In the genomic region with DNA sequence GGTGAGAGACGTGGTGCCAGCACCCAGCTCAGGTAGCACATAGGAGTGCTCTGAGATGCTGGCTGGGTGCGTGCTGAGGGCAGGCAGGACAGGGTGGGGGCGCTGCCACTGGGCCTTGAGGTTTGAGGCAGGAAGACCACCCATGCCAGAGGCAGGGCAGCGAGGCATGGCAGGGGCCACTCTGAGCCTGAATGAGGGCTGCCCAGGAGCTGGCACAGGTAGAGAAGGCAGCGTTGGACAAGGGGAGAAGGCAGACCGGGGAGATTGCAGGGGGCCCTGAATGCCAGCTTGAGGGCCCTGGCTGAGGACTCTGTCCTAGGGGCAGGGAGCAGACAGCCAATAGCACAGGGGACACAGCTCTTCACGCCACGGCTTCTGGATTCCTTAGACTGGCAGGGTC, we compare ENCODE assay signal across 14 cellular contexts. TPM values are rescaled to one million over a fixed set of nuclear protein-coding genes. Genes with fewer than 3 reads are reported as not detected.
DNase-seq lines count a peak whose midpoint lies in the region; ATAC-seq and TF ChIP-seq lines count a peak whose summit lies in the region.
"Had no signal": no experiment of that assay in that cellular context is flagged by ENCODE, and none has a peak within 500 bp of the region (broad histone marks: within the 10 kb centered on the region; RNA-seq: fewer than 3 reads in every experiment).

No MANE protein-coding gene starts in this region.

- peak overlapping the region in 2 of 3 experiments; percentile 46 to 61 for H3K27ac Mint-ChIP-seq in nephron
- H3K27ac Mint-ChIP-seq: CD14-positive monocyte had no signal

- peaks cover 18% of the 10 kb centered on the region for H3K4me1 Mint-ChIP-seq in nephron

- peak overlapping the region in 11 of 12 donors; percentile 19 to 63 (median 49) for H3K27ac ChIP-seq in heart left ventricle
- H3K27ac ChIP-seq in adrenal gland, result peak overlapping the region in 3 of 5 donors; percentile 41 to 74 (median 57)
- H3K27ac ChIP-seq: neural progenitor cell, testis had no signal

- no peaks in the 10 kb centered on the region for H3K27me3 Mint-ChIP-seq in nephron (ENCODE audit: low read depth)

- 81 to 96% (median 85%) methylated on average over 5 to 8 of the region's 8 CpGs for WGBS in heart left ventricle, 4 donors
- 90 to 95% (median 92%) methylated on average over 5 to 8 of the region's 8 CpGs for WGBS in adrenal gland, 4 donors

- H3K36me3 ChIP-seq in heart left ventricle, result no peaks in the 10 kb centered on the region
- no peaks in the 10 kb centered on the region for H3K36me3 ChIP-seq in adrenal gland (replicated peaks in 1 of 2)
- H3K36me3 ChIP-seq: esophagus muscularis mucosa, neural progenitor cell had no signal

- no peaks in the 10 kb centered on the region for H3K9me3 ChIP-seq in heart left ventricle
- no peaks in the 10 kb centered on the region for H3K9me3 ChIP-seq in adrenal gland (replicated peaks in 1 of 3)
- H3K9me3 ChIP-seq: esophagus muscularis mucosa, testis had no signal

- no peaks in the 10 kb centered on the region for H3K9me3 Mint-ChIP-seq in nephron
- H3K9me3 Mint-ChIP-seq: CD14-positive monocyte, neural progenitor cell had no signal

- intact Hi-C loops in heart left ventricle (cut with DNase I), result loop anchor here in 5 of 10 donors (2.0 to 10.0 kb wide), 5 partner anchors 46 to 114 kb away; a partner anchor contains a TSS
- intact Hi-C loops in left cardiac atrium (cut with DNase I), result no loop called here
- intact Hi-C loops in adrenal gland (cut with DNase I), result loop anchor here in 1 of 2 donors (10.0 kb wide), 1 partner anchor 54 kb away; a partner anchor contains a TSS

- ATAC-seq in heart left ventricle (no peak), left cardiac atrium (no peak)

- TF ChIP-seq POLR2A in heart left ventricle (IDR thresholded peaks at IDR 0.05) (no peak), adrenal gland (IDR thresholded peaks at IDR 0.05) (no peak)

- H3K4me3 Mint-ChIP-seq in nephron, result no peak overlapping the region
- H3K4me3 Mint-ChIP-seq: CD14-positive monocyte, neural progenitor cell had no signal

- H3K27me3 ChIP-seq in heart left ventricle, result no peaks in the 10 kb centered on the region
- no peaks in the 10 kb centered on the region for H3K27me3 ChIP-seq in adrenal gland
- H3K27me3 ChIP-seq: esophagus muscularis mucosa, neural progenitor cell, testis had no signal

- H3K4me1 ChIP-seq in heart left ventricle (peaks cover 16 to 71% (median 50%) of the 10 kb centered on the region in 12 donors), adrenal gland (replicated peaks in 1 of 2) (peaks cover 23 to 26% of the 10 kb centered on the region in 2 donors)

- DNase-seq in heart left ventricle (peak in 4 of 5 donors; percentile 4 to 53 (median 28)), left cardiac atrium (no peak), adrenal gland (peak in 2 of 7 donors; percentile 19 to 26), OCI-M1 (lab: John Stamatoyannopoulos, UW) (no peak), GM19238 (ENCODE audit: insufficient read length, low spot score) (no peak), EL (no peak)
- DNase-seq in stimulated activated CD4-positive, alpha-beta T cell treated with anti-CD3 and anti-CD28 coated beads, Interleukin-12 subunit alpha, Interleukin-12 subunit beta, amount 100 ng/mL, for 4 hours, result no peak
- DNase-seq: HCEC 1CT, NCI-H1694 treated with DMSO at 0.1 percent for 48 hours had no signal

- H3K4me3 ChIP-seq in heart left ventricle, result no peak overlapping the region
- H3K4me3 ChIP-seq in adrenal gland, result no peak overlapping the region
- H3K4me3 ChIP-seq: esophagus muscularis mucosa, neural progenitor cell, testis had no signal

- H3K36me3 Mint-ChIP-seq in nephron (ENCODE audit: low read depth), result no peaks in the 10 kb centered on the region
- H3K36me3 Mint-ChIP-seq: CD14-positive monocyte had no signal

- TF ChIP-seq CTCF in heart left ventricle (IDR thresholded peaks at IDR 0.05), result no peak
- TF ChIP-seq CTCF in adrenal gland (IDR thresholded peaks at IDR 0.05), result no peak
- TF ChIP-seq CTCF in nephron (IDR thresholded peaks at IDR 0.05; ENCODE audit: unreplicated experiment in 3 of 3), result no peak

RNA-seq across cellular contexts. Expression of a gene that starts 50.2 kb away (rescaled TPM):
- total RNA-seq in heart left ventricle (10 to 100 TPM in 6 of 9 donors, 1 to 10 TPM in 3; 8.0 to 29.9 (median 13.9) TPM), left cardiac atrium (10 to 100 TPM; 35.8 to 45.9 TPM), adrenal gland (10 to 100 TPM in 4 of 8 donors, 1 to 10 TPM in 4; 3.7 to 13.5 (median 10.0) TPM)
- polyA plus RNA-seq in heart left ventricle (10 to 100 TPM in 1 of 2 donors, 1 to 10 TPM in 1; 5.0 to 18.6 TPM), adrenal gland (10 to 100 TPM in 2 of 3 donors, under 1 TPM in 1; 0.70 to 27.7 (median 15.4) TPM)
- polyA plus RNA-seq: CD14-positive monocyte had no signal

Comparison
In these comparisons a context has a peak if more than half of its experiments do, and no peak if none do; other contexts are left out.
1. DNase-seq: peak in heart left ventricle (4 of 5); none in left cardiac atrium (single experiment), stimulated activated CD4-positive, alpha-beta T cell treated with anti-CD3 and anti-CD28 coated beads, Interleukin-12 subunit alpha, Interleukin-12 subunit beta, amount 100 ng/mL, for 4 hours (single experiment), OCI-M1 (single experiment), GM19238 (single experiment) and EL (single experiment).